8 cellular contexts compared by ENCODE assay signal in the genomic region with DNA sequence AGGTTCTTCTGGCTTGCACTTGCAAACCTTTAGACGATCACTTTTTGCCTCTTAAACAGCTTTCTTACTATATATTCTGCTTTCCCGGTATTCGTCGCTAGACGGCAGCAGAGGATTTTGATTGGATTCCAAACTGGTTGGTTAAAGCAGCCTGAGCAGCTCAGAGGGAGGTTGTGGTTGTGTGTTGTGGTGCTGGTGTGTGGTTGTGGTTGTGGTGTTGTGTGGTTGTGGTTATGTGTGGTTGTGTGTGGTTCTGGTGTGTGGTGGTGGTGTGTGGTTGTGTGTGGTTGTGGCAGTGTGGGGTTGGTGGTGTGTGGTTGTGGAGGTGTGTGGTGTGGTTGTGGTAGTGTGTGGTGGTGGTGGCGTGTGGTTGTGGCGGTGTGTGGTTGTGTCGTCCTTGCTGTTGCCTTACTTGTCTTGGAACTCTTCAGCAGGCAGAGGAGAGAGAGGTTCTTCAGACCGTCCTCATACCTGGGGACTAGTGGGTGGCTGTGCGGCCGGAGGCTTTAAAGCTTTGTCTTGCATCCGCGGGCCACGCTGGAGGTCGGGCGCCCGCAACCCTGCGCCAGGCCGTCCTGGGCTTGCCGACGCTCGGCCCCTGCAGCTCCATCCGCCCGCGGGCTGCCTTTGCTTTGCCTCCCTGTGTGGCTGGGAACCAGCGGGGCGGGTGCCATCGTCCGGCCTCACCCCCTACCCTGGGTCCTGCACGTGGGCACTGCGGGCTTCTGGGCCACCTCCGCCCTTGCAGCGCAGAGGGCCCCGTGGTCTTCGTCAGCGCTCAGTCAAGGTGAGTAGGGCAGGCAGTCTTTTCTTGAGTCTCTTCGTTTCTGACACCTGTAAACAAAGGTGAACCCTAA.
DNase-seq lines count a peak whose midpoint lies in the region; ATAC-seq, FAIRE-seq and TF ChIP-seq lines count a peak whose summit lies in the region.

No MANE protein-coding gene starts in this region.

- peak; percentile 76 for TF ChIP-seq RAD21 in GM12878 (IDR thresholded peaks at IDR 0.05; ENCODE audit: insufficient read depth, low read depth, low read length)

- WGBS in GM12878 (ENCODE audit: insufficient coverage, insufficient replicate concordance, low lambda C conversion rate, missing lambda C conversion rate), result 50% methylated on average over 37 of the region's 37 CpGs

- H3K4me2 ChIP-seq in GM12878 (ENCODE audit: control insufficient read depth, insufficient read depth), result no peak overlapping the region

- no peaks in the 10 kb centered on the region for H3K4me1 ChIP-seq in GM12878 (ENCODE audit: control insufficient read depth, insufficient read depth, low read length)

- DNase-seq in DMS 273 treated with DMSO at 0.1 percent for 48 hours (lab: John Stamatoyannopoulos, UW) (peak; percentile 5), NCI-H82 treated with DMSO at 0.1 percent for 48 hours (lab: John Stamatoyannopoulos, UW; ENCODE audit: unreplicated experiment) (peak; percentile 60), GM12878 (ENCODE audit: low read depth, low spot score) (no peak), iPS-NIHi11 (ENCODE audit: low spot score) (peak; percentile 67)

- intact Hi-C loops in GM12878 (cut with micrococcal nuclease; ENCODE audit: unreplicated experiment), result loop anchor here (5.0 kb wide), 1 partner anchor 102 kb away; no protein-coding TSS in a partner anchor

- H3K4me3 Mint-ChIP-seq in stimulated activated memory B cell treated with anti-CD40 and anti-IgM and Interleukin-4, amounts not matched to agents 10 μg/mL and 1 μg/mL and 100 μg/mL, for 72 hours, result no peak overlapping the region

- no peaks in the 10 kb centered on the region for H3K36me3 ChIP-seq in GM12878 (ENCODE audit: control insufficient read depth in 2 of 2, insufficient read depth in 2 of 2, low read length in 1 of 2)

- RAD21 ChIA-PET in GM12878 (lab: Charles Lee; ENCODE audit: unreplicated experiment), result interaction anchor here (1.1 kb wide), 1 partner anchor 257 kb away, joined by 12 read pairs; no protein-coding TSS in a partner anchor

- H3K9me3 ChIP-seq in GM12878 (replicated peaks; ENCODE audit: control insufficient read depth, insufficient read depth, low read length), result no peaks in the 10 kb centered on the region

- no peaks in the 10 kb centered on the region for H3K79me2 ChIP-seq in GM12878 (ENCODE audit: control insufficient read depth, insufficient read depth, low read length)

- no TSS peak for BruUV-seq in GM12878 (replicated peaks; lab: Mats Ljungman, UMichigan)

- H3K9me3 Mint-ChIP-seq in stimulated activated memory B cell treated with anti-CD40 and anti-IgM and Interleukin-4, amounts not matched to agents 10 μg/mL and 1 μg/mL and 100 μg/mL, for 72 hours, result peaks cover 8% of the 10 kb centered on the region

- ATAC-seq in HG02759 (IDR thresholded peaks at IDR 0.05; ENCODE audit: unreplicated experiment) (peak; percentile 56), GM12878 (peak; percentile 68), GM19452 (IDR thresholded peaks at IDR 0.05; ENCODE audit: unreplicated experiment) (no peak), GM18511 (IDR thresholded peaks at IDR 0.05; ENCODE audit: unreplicated experiment) (no peak)
- peak; percentile 59 for ATAC-seq in stimulated activated memory B cell treated with anti-CD40 and anti-IgM and Interleukin-4, amounts not matched to agents 10 μg/mL and 1 μg/mL and 100 μg/mL, for 72 hours

- no peak; a peak in 1 of 4 replicates for TF ChIP-seq EP300 in GM12878 (IDR thresholded peaks at IDR 0.05; ENCODE audit: borderline replicate concordance in 1 of 2, control insufficient read depth in 1 of 2, low read depth in 2 of 2, low read length in 2 of 2)

- SMC1A ChIA-PET in GM12878 (lab: Charles Lee; ENCODE audit: uncharacterized antibody, unreplicated experiment), result interaction anchor here (0.6 to 2.2 kb wide), 2 partner anchors 257 to 1551 kb away, joined by 3 to 8 read pairs; no protein-coding TSS in a partner anchor

- no peak overlapping the region for H3K27ac ChIP-seq in GM12878 (ENCODE audit: control insufficient read depth, insufficient read depth)

- no peak for TF ChIP-seq POLR2A in GM12878 (IDR thresholded peaks at IDR 0.05; ENCODE audit: low read depth, low read length)

- no peak overlapping the region for H2AFZ ChIP-seq in GM12878 (ENCODE audit: control insufficient read depth, low read depth, low read length)

- FAIRE-seq in GM12878 (lab: Jason Lieb, UNC), result no peak

- CTCF ChIA-PET in GM12878 (lab: Yijun Ruan, JAX), result interaction anchor here (0.6 to 5.1 kb wide), 6 partner anchors 14 to 1125 kb away, joined by 3 to 47 read pairs (median 3); no protein-coding TSS in a partner anchor

- H4K20me1 ChIP-seq in GM12878 (ENCODE audit: control insufficient read depth, insufficient read depth), result no peaks in the 10 kb centered on the region

- H3K27me3 Mint-ChIP-seq in stimulated activated memory B cell treated with anti-CD40 and anti-IgM and Interleukin-4, amounts not matched to agents 10 μg/mL and 1 μg/mL and 100 μg/mL, for 72 hours, result no peaks in the 10 kb centered on the region

- no peak overlapping the region for H3K4me3 ChIP-seq in GM12878

- POLR2A ChIA-PET in GM12878 (lab: Charles Lee), result no interaction called here

- no peak overlapping the region for H3K9ac ChIP-seq in GM12878 (ENCODE audit: control insufficient read depth, insufficient read depth, low read length)

- no peaks in the 10 kb centered on the region for H3K4me1 Mint-ChIP-seq in stimulated activated memory B cell treated with anti-CD40 and anti-IgM and Interleukin-4, amounts not matched to agents 10 μg/mL and 1 μg/mL and 100 μg/mL, for 72 hours

- no peaks in the 10 kb centered on the region for H3K27me3 ChIP-seq in GM12878 (replicated peaks in 1 of 2; ENCODE audit: control insufficient read depth in 2 of 2, insufficient read depth in 2 of 2, low read length in 1 of 2)

- in situ Hi-C loops in GM12878 (cut with MboI), result no loop called here

- no peak overlapping the region for H3K27ac Mint-ChIP-seq in stimulated activated memory B cell treated with anti-CD40 and anti-IgM and Interleukin-4, amounts not matched to agents 10 μg/mL and 1 μg/mL and 100 μg/mL, for 72 hours

- TF ChIP-seq CTCF in GM12878 (IDR thresholded peaks at IDR 0.05 in 2 of 3, conservative IDR thresholded peaks at IDR 0.05 in 1 of 3; ENCODE audit: control insufficient read depth in 2 of 3, extremely low read depth in 1 of 3, insufficient read depth in 1 of 3, low read depth in 3 of 3, low read length in 3 of 3), result peak; percentile 62 to 75 (median 68); a peak in 5 of 6 replicates

- H3K36me3 Mint-ChIP-seq in stimulated activated memory B cell treated with anti-CD40 and anti-IgM and Interleukin-4, amounts not matched to agents 10 μg/mL and 1 μg/mL and 100 μg/mL, for 72 hours, result no peaks in the 10 kb centered on the region

TF ChIP-seq in GM12878, 131 proteins besides CTCF, POLR2A, EP300 and RAD21 (continues in another document):
- no peak for TF ChIP-seq HDAC6 (IDR thresholded peaks at IDR 0.05; ENCODE audit: unreplicated experiment)
- no peak for TF ChIP-seq CHD4 (IDR thresholded peaks at IDR 0.05)
- TF ChIP-seq IKZF2 (IDR thresholded peaks at IDR 0.05), result peak in 1 of 2 experiments; percentile 20; a peak in 1 of 4 replicates
- TF ChIP-seq NBN (IDR thresholded peaks at IDR 0.05), result peak; percentile 63; the same call in 1 of the 2 replicates
- TF ChIP-seq ATF7 (IDR thresholded peaks at IDR 0.05; ENCODE audit: low read depth), result no peak
- TF ChIP-seq PAX5 (IDR thresholded peaks at IDR 0.05; ENCODE audit: borderline replicate concordance, low read depth, low read length), result peak; percentile 70; the same call in 1 of the 2 replicates
- TF ChIP-seq, protein P1, sequence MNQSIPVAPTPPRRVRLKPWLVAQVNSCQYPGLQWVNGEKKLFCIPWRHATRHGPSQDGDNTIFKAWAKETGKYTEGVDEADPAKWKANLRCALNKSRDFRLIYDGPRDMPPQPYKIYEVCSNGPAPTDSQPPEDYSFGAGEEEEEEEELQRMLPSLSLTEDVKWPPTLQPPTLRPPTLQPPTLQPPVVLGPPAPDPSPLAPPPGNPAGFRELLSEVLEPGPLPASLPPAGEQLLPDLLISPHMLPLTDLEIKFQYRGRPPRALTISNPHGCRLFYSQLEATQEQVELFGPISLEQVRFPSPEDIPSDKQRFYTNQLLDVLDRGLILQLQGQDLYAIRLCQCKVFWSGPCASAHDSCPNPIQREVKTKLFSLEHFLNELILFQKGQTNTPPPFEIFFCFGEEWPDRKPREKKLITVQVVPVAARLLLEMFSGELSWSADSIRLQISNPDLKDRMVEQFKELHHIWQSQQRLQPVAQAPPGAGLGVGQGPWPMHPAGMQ (IDR thresholded peaks at IDR 0.05; ENCODE audit: borderline replicate concordance), result peak; percentile 59
- TF ChIP-seq E2F8 (IDR thresholded peaks at IDR 0.05; ENCODE audit: low read depth, partially characterized antibody), result no peak
- peak; percentile 66 for TF ChIP-seq SMC3 (IDR thresholded peaks at IDR 0.05; ENCODE audit: borderline replicate concordance, low read length)

Comparison
In these comparisons a context has a peak if more than half of its experiments do, and no peak if none do; other contexts are left out.
1. ATAC-seq: peak in HG02759 (single experiment), GM12878 (single experiment) and stimulated activated memory B cell treated with anti-CD40 and anti-IgM and Interleukin-4, amounts not matched to agents 10 μg/mL and 1 μg/mL and 100 μg/mL, for 72 hours (single experiment); none in GM19452 (single experiment) and GM18511 (single experiment).